Comparison of ENCODE assay signal across 16 cellular contexts in genomic region chr7:131194070-131194865, GRCh38.
DNase-seq lines count a peak whose midpoint lies in the region; ATAC-seq and TF ChIP-seq lines count a peak whose summit lies in the region.
"Had no signal": no experiment of that assay in that cellular context is flagged by ENCODE, and none has a peak within 500 bp of the region (broad histone marks: within the 10 kb centered on the region; RNA-seq: fewer than 3 reads in every experiment).

No MANE protein-coding gene starts in this region.

- TF ChIP-seq CTCF in WTC11 (IDR thresholded peaks at IDR 0.05) = no peak

- peaks cover 41% of the 10 kb centered on the region for H3K4me1 Mint-ChIP-seq in WTC11

- H3K27me3 Mint-ChIP-seq in WTC11 (ENCODE audit: low read depth) = no peaks in the 10 kb centered on the region

- peak overlapping the region; percentile 58; the same call in 1 of the 2 replicates for H3K27ac Mint-ChIP-seq in WTC11

- peak; percentile 8 for DNase-seq in NCI-H1092 treated with DMSO at 0.1 percent for 48 hours (lab: John Stamatoyannopoulos, UW)
- no peak for DNase-seq in NCI-H1092 (lab: John Stamatoyannopoulos, UW)
- peak; percentile 19 for DNase-seq in NCI-H2029 (lab: John Stamatoyannopoulos, UW)
- DNase-seq in WTC11 (ENCODE audit: low spot score) = no peak
- DNase-seq in iris pigment epithelial cell (ENCODE audit: low read depth) = peak; percentile 25
- no peak for DNase-seq in stimulated activated CD4-positive, alpha-beta T cell treated with anti-CD3 and anti-CD28 coated beads, Interleukin-2, amount 100 ng/mL, for 24 hours
- DNase-seq in AG08396 (ENCODE audit: low spot score) = no peak
- DNase-seq in kidney glomerular epithelial cell (lab: John Stamatoyannopoulos, UW) = no peak
- DNase-seq: activated CD4-positive, alpha-beta T cell treated with anti-CD3 and anti-CD28 coated beads, Interleukin-2, amount 50 U/mL, for 1 hour; activated naive CD4-positive, alpha-beta T cell; aorta; C1 segment of cervical spinal cord; GDM1; NCI-H446; stimulated activated naive CD4-positive, alpha-beta T cell had no signal

- H3K4me3 Mint-ChIP-seq in WTC11 = no peak overlapping the region

- H3K9me3 Mint-ChIP-seq in WTC11 = no peaks in the 10 kb centered on the region

- POLR2A ChIA-PET in WTC11 (lab: Charles Lee) = interaction anchor here (1.1 kb wide), 1 partner anchor 11 kb away, joined by 3 read pairs; no protein-coding TSS in a partner anchor

- ATAC-seq in WTC11 = no peak
- ATAC-seq: left lobe of liver had no signal

- CTCF ChIA-PET in WTC11 (lab: Charles Lee) = interaction anchor here (1.1 to 1.2 kb wide), 2 partner anchors 14 to 297 kb away, joined by 3 read pairs; no protein-coding TSS in a partner anchor

- no peaks in the 10 kb centered on the region for H3K36me3 Mint-ChIP-seq in WTC11

TF ChIP-seq in WTC11, 78 proteins besides CTCF, POLR2A, EP300 and RAD21:
- TF ChIP-seq ZNF317 (CRISPR knock-in tag; IDR thresholded peaks at IDR 0.05; ENCODE audit: borderline replicate concordance, low read depth) = no peak
- no peak for TF ChIP-seq FOXJ3 (CRISPR knock-in tag; IDR thresholded peaks at IDR 0.05; ENCODE audit: borderline replicate concordance)
- no peak for TF ChIP-seq ELF4 (CRISPR knock-in tag; IDR thresholded peaks at IDR 0.05; ENCODE audit: low read depth)
- TF ChIP-seq ATF1 (CRISPR knock-in tag; IDR thresholded peaks at IDR 0.05) = no peak
- TF ChIP-seq ZNF263 (CRISPR knock-in tag; IDR thresholded peaks at IDR 0.05; ENCODE audit: low read depth) = no peak
- TF ChIP-seq ERG (CRISPR knock-in tag; IDR thresholded peaks at IDR 0.05) = no peak
- TF ChIP-seq ZBTB43 (CRISPR knock-in tag; IDR thresholded peaks at IDR 0.05) = no peak
- TF ChIP-seq NR2C2 (CRISPR knock-in tag; IDR thresholded peaks at IDR 0.05) = no peak
- TF ChIP-seq ATF2 (CRISPR knock-in tag; IDR thresholded peaks at IDR 0.05; ENCODE audit: borderline replicate concordance, low read depth) = no peak
- no peak for TF ChIP-seq JUN (CRISPR knock-in tag; IDR thresholded peaks at IDR 0.05)
- no peak for TF ChIP-seq TEAD1 (CRISPR knock-in tag; IDR thresholded peaks at IDR 0.05)
- no peak for TF ChIP-seq MLX (CRISPR knock-in tag; IDR thresholded peaks at IDR 0.05)
- TF ChIP-seq MAX (CRISPR knock-in tag; IDR thresholded peaks at IDR 0.05) = no peak
- no peak for TF ChIP-seq MXD4 (CRISPR knock-in tag; IDR thresholded peaks at IDR 0.05; ENCODE audit: borderline replicate concordance)
- TF ChIP-seq NR3C1 (CRISPR knock-in tag; conservative IDR thresholded peaks at IDR 0.05; ENCODE audit: low read depth) = no peak

Comparison
In these comparisons a context has a peak if more than half of its experiments do, and no peak if none do; other contexts are left out.
1. DNase-seq: peak in NCI-H1092 treated with DMSO at 0.1 percent for 48 hours (single experiment), NCI-H2029 (single experiment) and iris pigment epithelial cell (single experiment); none in NCI-H1092 (single experiment), WTC11 (single experiment), stimulated activated CD4-positive, alpha-beta T cell treated with anti-CD3 and anti-CD28 coated beads, Interleukin-2, amount 100 ng/mL, for 24 hours (0 of 2), AG08396 (single experiment) and kidney glomerular epithelial cell (single experiment).